13 cellular contexts compared by ENCODE assay signal in genomic region chr16:57419506-57419905, GRCh38. TPM values are rescaled to one million over a fixed set of nuclear protein-coding genes. Genes with fewer than 3 reads are reported as not detected.
DNase-seq lines count a peak whose midpoint lies in the region; ATAC-seq and TF ChIP-seq lines count a peak whose summit lies in the region.
"Had no signal": no experiment of that assay in that cellular context is flagged by ENCODE, and none has a peak within 500 bp of the region (broad histone marks: within the 10 kb centered on the region; RNA-seq: fewer than 3 reads in every experiment).

No MANE protein-coding gene starts in this region.

- no peak overlapping the region for H3K9ac ChIP-seq in OCI-LY3 (ENCODE audit: low read length)
- H3K9ac ChIP-seq in neural progenitor cell = no peak overlapping the region

- no peaks in the 10 kb centered on the region for H3K36me3 Mint-ChIP-seq in activated naive CD4-positive, alpha-beta T cell treated with anti-CD3 and anti-CD28 coated beads, Interleukin-2, amount 50 U/mL, for 24 hours
- no peaks in the 10 kb centered on the region for H3K36me3 Mint-ChIP-seq in endothelial cell (ENCODE audit: low read depth, unreplicated experiment)
- H3K36me3 Mint-ChIP-seq in stimulated activated effector memory CD8-positive, alpha-beta T cell treated with anti-CD3 and anti-CD28 coated beads, Interleukin-12 subunit alpha, Interleukin-12 subunit beta, amount 100 ng/mL, for 72 hours = peaks cover 14% of the 10 kb centered on the region
- H3K36me3 Mint-ChIP-seq in neural progenitor cell = no peaks in the 10 kb centered on the region
- H3K36me3 Mint-ChIP-seq: activated naive CD4-positive, alpha-beta T cell treated with anti-CD3 and anti-CD28 coated beads, Interleukin-2, amount 50 U/mL, for 72 hours had no signal

- H3K4me2 ChIP-seq in OCI-LY3 (ENCODE audit: low read length) (peak overlapping the region; percentile 80), neural progenitor cell (no peak overlapping the region)

- no peak overlapping the region for H3K4me3 Mint-ChIP-seq in activated naive CD4-positive, alpha-beta T cell treated with anti-CD3 and anti-CD28 coated beads, Interleukin-2, amount 50 U/mL, for 24 hours
- H3K4me3 Mint-ChIP-seq in endothelial cell (ENCODE audit: unreplicated experiment) (no peak overlapping the region), neural progenitor cell (no peak overlapping the region)
- H3K4me3 Mint-ChIP-seq in stimulated activated effector memory CD8-positive, alpha-beta T cell treated with anti-CD3 and anti-CD28 coated beads, Interleukin-12 subunit alpha, Interleukin-12 subunit beta, amount 100 ng/mL, for 72 hours = no peak overlapping the region

- no peaks in the 10 kb centered on the region for H4K20me1 ChIP-seq in OCI-LY3 (ENCODE audit: insufficient read depth, low read length)
- H4K20me1 ChIP-seq in neural progenitor cell (ENCODE audit: low read depth) = no peaks in the 10 kb centered on the region

- no peaks in the 10 kb centered on the region for H3K27me3 Mint-ChIP-seq in activated naive CD4-positive, alpha-beta T cell treated with anti-CD3 and anti-CD28 coated beads, Interleukin-2, amount 50 U/mL, for 24 hours
- H3K27me3 Mint-ChIP-seq in endothelial cell (ENCODE audit: unreplicated experiment) = peaks cover 9% of the 10 kb centered on the region
- H3K27me3 Mint-ChIP-seq in neural progenitor cell (ENCODE audit: insufficient read depth, low read depth) = peaks cover 7% of the 10 kb centered on the region

- no peak for DNase-seq in activated naive CD4-positive, alpha-beta T cell treated with Interleukin-2 at 50 U/mL for 16 hours
- DNase-seq in endothelial cell (ENCODE audit: low spot score) (no peak), AG08395 (ENCODE audit: low spot score) (no peak), neural progenitor cell (ENCODE audit: low spot score) (no peak), mucosa of descending colon (no peak)
- no peak for DNase-seq in stimulated activated effector memory CD8-positive, alpha-beta T cell treated with anti-CD3 and anti-CD28 coated beads, Interleukin-12 subunit alpha, Interleukin-12 subunit beta, amount 100 ng/mL, for 72 hours (ENCODE audit: low spot score in 2 of 2)

- H2AFZ ChIP-seq in OCI-LY3 (ENCODE audit: low read depth, low read length) = peak overlapping the region; percentile 91
- no peak overlapping the region for H2AFZ ChIP-seq in neural progenitor cell (replicated peaks)

- H3K4me1 Mint-ChIP-seq in activated naive CD4-positive, alpha-beta T cell treated with anti-CD3 and anti-CD28 coated beads, Interleukin-2, amount 50 U/mL, for 24 hours = peaks cover 28% of the 10 kb centered on the region
- H3K4me1 Mint-ChIP-seq in endothelial cell (ENCODE audit: unreplicated experiment) (peaks cover 23% of the 10 kb centered on the region), neural progenitor cell (peaks cover 40% of the 10 kb centered on the region)
- H3K4me1 Mint-ChIP-seq in stimulated activated effector memory CD8-positive, alpha-beta T cell treated with anti-CD3 and anti-CD28 coated beads, Interleukin-12 subunit alpha, Interleukin-12 subunit beta, amount 100 ng/mL, for 72 hours = peaks cover 28% of the 10 kb centered on the region

- peaks cover 56% of the 10 kb centered on the region for H3K4me1 ChIP-seq in OCI-LY3 (ENCODE audit: low read length)
- H3K4me1 ChIP-seq in neural progenitor cell = peaks cover 11% of the 10 kb centered on the region
- H3K4me1 ChIP-seq in mucosa of descending colon (ENCODE audit: low read depth) = peaks cover 14% of the 10 kb centered on the region

- H3K27me3 ChIP-seq in OCI-LY3 (ENCODE audit: low read depth, low read length) (no peaks in the 10 kb centered on the region), neural progenitor cell (no peaks in the 10 kb centered on the region)

- H3K79me2 ChIP-seq in OCI-LY3 (ENCODE audit: low read length) (no peaks in the 10 kb centered on the region), neural progenitor cell (ENCODE audit: low read depth) (no peaks in the 10 kb centered on the region)

- TF ChIP-seq CTCF in OCI-LY3 (IDR thresholded peaks at IDR 0.05; ENCODE audit: low read depth, low read length) (no peak), endothelial cell (IDR thresholded peaks at IDR 0.05; ENCODE audit: unreplicated experiment) (no peak), neural progenitor cell (IDR thresholded peaks at IDR 0.05) (no peak), mucosa of descending colon (IDR thresholded peaks at IDR 0.05) (no peak)

- intact Hi-C loops in mucosa of descending colon (cut with DNase I, micrococcal nuclease) = loop anchor here (2.0 to 5.0 kb wide), 3 partner anchors 99 to 119 kb away; no protein-coding TSS in a partner anchor

- H3F3A ChIP-seq in neural progenitor cell (ENCODE audit: low read depth) = peaks cover 9% of the 10 kb centered on the region

- no peak for ATAC-seq in stimulated activated effector memory CD8-positive, alpha-beta T cell treated with anti-CD3 and anti-CD28 coated beads, Interleukin-12 subunit alpha, Interleukin-12 subunit beta, amount 100 ng/mL, for 72 hours
- ATAC-seq in mucosa of descending colon = no peak

- H3K36me3 ChIP-seq in OCI-LY3 (replicated peaks; ENCODE audit: low read depth, low read length) = no peaks in the 10 kb centered on the region
- no peaks in the 10 kb centered on the region for H3K36me3 ChIP-seq in neural progenitor cell
- H3K36me3 ChIP-seq in mucosa of descending colon (ENCODE audit: low read depth) = no peaks in the 10 kb centered on the region

- H3K27ac ChIP-seq in OCI-LY3 (ENCODE audit: low read length) (no peak overlapping the region), neural progenitor cell (no peak overlapping the region)
- H3K27ac ChIP-seq: psoas muscle had no signal

- H3K4me3 ChIP-seq in OCI-LY3 (ENCODE audit: low read length) (no peak overlapping the region), neural progenitor cell (no peak overlapping the region), mucosa of descending colon (no peak overlapping the region)
- H3K4me3 ChIP-seq: GM12878, psoas muscle had no signal

- H3K27ac Mint-ChIP-seq in activated naive CD4-positive, alpha-beta T cell treated with anti-CD3 and anti-CD28 coated beads, Interleukin-2, amount 50 U/mL, for 24 hours = peak overlapping the region; percentile 55
- H3K27ac Mint-ChIP-seq in endothelial cell (ENCODE audit: unreplicated experiment) = peak overlapping the region; percentile 61
- H3K27ac Mint-ChIP-seq in stimulated activated effector memory CD8-positive, alpha-beta T cell treated with anti-CD3 and anti-CD28 coated beads, Interleukin-12 subunit alpha, Interleukin-12 subunit beta, amount 100 ng/mL, for 72 hours = peak overlapping the region; percentile 88
- no peak overlapping the region for H3K27ac Mint-ChIP-seq in neural progenitor cell

- no peaks in the 10 kb centered on the region for H3K9me3 ChIP-seq in OCI-LY3 (ENCODE audit: insufficient read depth, low read length)
- no peaks in the 10 kb centered on the region for H3K9me3 ChIP-seq in neural progenitor cell (ENCODE audit: low read depth)
- no peaks in the 10 kb centered on the region for H3K9me3 ChIP-seq in mucosa of descending colon
- H3K9me3 ChIP-seq: psoas muscle had no signal

- no peaks in the 10 kb centered on the region for H3K9me3 Mint-ChIP-seq in activated naive CD4-positive, alpha-beta T cell treated with anti-CD3 and anti-CD28 coated beads, Interleukin-2, amount 50 U/mL, for 24 hours
- H3K9me3 Mint-ChIP-seq in endothelial cell (ENCODE audit: unreplicated experiment) (no peaks in the 10 kb centered on the region), neural progenitor cell (peaks cover 2% of the 10 kb centered on the region)
- no peaks in the 10 kb centered on the region for H3K9me3 Mint-ChIP-seq in stimulated activated effector memory CD8-positive, alpha-beta T cell treated with anti-CD3 and anti-CD28 coated beads, Interleukin-12 subunit alpha, Interleukin-12 subunit beta, amount 100 ng/mL, for 72 hours
- H3K9me3 Mint-ChIP-seq: activated naive CD4-positive, alpha-beta T cell treated with anti-CD3 and anti-CD28 coated beads, Interleukin-2, amount 50 U/mL, for 72 hours had no signal

RNA-seq across cellular contexts. Expression of gene CCL17, which starts 14.9 kb away (rescaled TPM):
- total RNA-seq in endothelial cell (ENCODE audit: unreplicated experiment) (not detected), neural progenitor cell (ENCODE audit: low replicate concordance) (not detected in 2 replicates), mucosa of descending colon (not detected)
- total RNA-seq: A673; activated naive CD4-positive, alpha-beta T cell treated with anti-CD3 and anti-CD28 coated beads, Interleukin-2, amount 50 U/mL, for 72 hours; cardiac septum; psoas muscle had no signal

RNA-seq across cellular contexts. Expression of gene CIAPIN1, which starts 27.7 kb away (rescaled TPM):
- 82.6 TPM for total RNA-seq in endothelial cell (ENCODE audit: unreplicated experiment)
- 89.2 and 95.9 TPM in 2 replicates for total RNA-seq in neural progenitor cell (ENCODE audit: low replicate concordance)
- 10 to 100 TPM; 43.2 to 63.7 (median 53.8) TPM for total RNA-seq in mucosa of descending colon

RNA-seq across cellular contexts. Expression of gene COQ9, which starts 27.8 kb away (rescaled TPM):
- total RNA-seq in endothelial cell (ENCODE audit: unreplicated experiment) (23.1 TPM), neural progenitor cell (ENCODE audit: low replicate concordance) (20.2 and 20.3 TPM in 2 replicates), mucosa of descending colon (100 to 1,000 TPM in 2 of 3 donors, 10 to 100 TPM in 1; 98.0 to 147 (median 109) TPM)

RNA-seq across cellular contexts. Expression of gene POLR2C, which starts 43.0 kb away (rescaled TPM):
- total RNA-seq in endothelial cell (ENCODE audit: unreplicated experiment) (52.1 TPM), neural progenitor cell (ENCODE audit: low replicate concordance) (58.4 and 97.4 TPM in 2 replicates), mucosa of descending colon (10 to 100 TPM; 50.0 to 51.3 (median 51.0) TPM)

RNA-seq across cellular contexts. Expression of gene CX3CL1, which starts 47.2 kb away (rescaled TPM):
- total RNA-seq in endothelial cell (ENCODE audit: unreplicated experiment) (9.2 TPM), neural progenitor cell (ENCODE audit: low replicate concordance) (0.65 and 0.96 TPM in 2 replicates), mucosa of descending colon (10 to 100 TPM in 1 of 3 donors, 1 to 10 TPM in 2; 2.6 to 10.5 (median 3.5) TPM)
- total RNA-seq: A673 had no signal
